1 cellular context compared by ENCODE assay signal in genomic region chr2:217945530-217945929, GRCh38.
TF ChIP-seq lines count a peak whose summit lies in the region.

No MANE protein-coding gene starts in this region.

TF ChIP-seq in H1, 55 proteins besides CTCF, POLR2A, EP300 and RAD21:
- TF ChIP-seq CHD1 (IDR thresholded peaks at IDR 0.05; ENCODE audit: low read depth, low read length) (no peak), BCL11A (IDR thresholded peaks at IDR 0.05; ENCODE audit: low read depth in 2 of 2, low read length in 2 of 2) (no peak), NANOG (IDR thresholded peaks at IDR 0.05; ENCODE audit: insufficient read depth, low read depth, low read length, poor library complexity, severe bottlenecking) (no peak)
